15 cellular contexts compared by ENCODE assay signal in the genomic region with DNA sequence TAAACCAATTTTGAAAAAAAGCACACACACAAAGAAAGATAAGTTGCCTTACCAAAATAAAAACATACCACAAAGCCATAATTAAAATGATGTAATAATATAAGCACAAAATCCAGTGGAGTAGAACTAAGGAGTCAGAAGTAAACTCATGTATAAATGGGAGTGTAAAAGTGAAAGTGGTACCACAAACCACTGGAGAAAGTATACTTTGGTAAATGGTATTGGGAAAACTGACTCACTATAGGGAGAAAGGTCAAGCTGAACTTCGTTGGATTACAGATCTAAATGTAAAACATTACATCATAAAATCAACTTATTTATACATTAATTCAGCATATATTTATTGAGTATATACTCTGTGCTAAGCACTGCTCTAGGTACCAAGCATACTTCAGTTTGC. TPM values are rescaled to one million over a fixed set of nuclear protein-coding genes. Genes with fewer than 3 reads are reported as not detected.
"Had no signal": no experiment of that assay in that cellular context is flagged by ENCODE, and none has a peak within 500 bp of the region (broad histone marks: within the 10 kb centered on the region; RNA-seq: fewer than 3 reads in every experiment).

No MANE protein-coding gene starts in this region.

- H3K27ac ChIP-seq: body of pancreas, coronary artery, left ventricle myocardium inferior had no signal

- H3K27me3 ChIP-seq: body of pancreas had no signal

- H3K36me3 ChIP-seq: left ventricle myocardium inferior had no signal

- ATAC-seq: body of pancreas; naive thymus-derived CD8-positive, alpha-beta T cell had no signal

- H3K4me1 ChIP-seq: body of pancreas, left ventricle myocardium inferior had no signal

- H3K9me3 ChIP-seq: body of pancreas had no signal

- H3K4me3 ChIP-seq: body of pancreas, coronary artery, left ventricle myocardium inferior had no signal

- DNase-seq: activated CD4-positive, alpha-beta T cell treated with anti-CD3 and anti-CD28 coated beads for 1 hour; activated CD4-positive, alpha-beta T cell treated with anti-CD3 and anti-CD28 coated beads, Interleukin-2, amount 50 U/mL, for 4 hours; activated naive CD4-positive, alpha-beta T cell treated with anti-CD3 and anti-CD28 coated beads, Interleukin-2, amount 10 ng/mL, durations not matched to agents 7 days and 5 days; activated T-cell treated with anti-CD3 and anti-CD28 coated beads for 4 hours; body of pancreas; central memory CD4-positive, alpha-beta T cell; effector CD4-positive, alpha-beta T cell; hippocampal formation; kidney; left ventricle myocardium inferior; naive thymus-derived CD8-positive, alpha-beta T cell; stimulated activated CD4-positive, alpha-beta T cell treated with anti-CD3 and anti-CD28 coated beads, Interleukin-4, amount 100 ng/mL, for 1 hour; stimulated activated naive CD4-positive, alpha-beta T cell; T-helper 1 cell had no signal

RNA-seq across cellular contexts. Expression of a gene that starts 46.3 kb away (rescaled TPM):
- total RNA-seq: left ventricle myocardium inferior; naive thymus-derived CD8-positive, alpha-beta T cell had no signal
- polyA plus RNA-seq: naive thymus-derived CD8-positive, alpha-beta T cell had no signal
